Comparison of ENCODE assay signal across 8 cellular contexts in the genomic region with DNA sequence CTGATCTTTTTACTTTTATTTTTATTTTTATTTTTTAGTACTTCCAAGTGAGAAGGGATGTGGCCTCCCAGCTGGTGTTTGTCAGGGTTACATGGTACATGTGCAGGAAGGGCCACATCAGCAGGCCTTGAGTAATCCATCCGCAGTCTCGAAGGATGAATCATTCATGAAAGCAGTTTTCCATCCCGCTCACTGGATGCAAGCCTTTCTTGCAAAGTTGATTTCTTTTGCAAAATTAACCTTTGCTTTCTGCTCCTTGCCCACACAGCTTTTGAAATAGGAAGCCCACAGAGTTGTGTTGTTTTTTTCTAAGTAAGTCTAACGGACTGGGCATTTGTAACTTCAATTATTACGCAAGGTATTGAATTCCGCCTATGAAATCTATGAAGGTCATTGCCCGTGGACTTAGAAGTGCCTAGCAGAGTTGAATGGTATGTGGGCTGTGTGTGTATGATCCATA.
A peak's percentile ranks its signal among the peaks of the same experiment; 100 is the strongest.
DNase-seq lines count a peak whose midpoint lies in the region; ATAC-seq, FAIRE-seq and TF ChIP-seq lines count a peak whose summit lies in the region.

No MANE protein-coding gene starts in this region.

- H3K4me1 Mint-ChIP-seq in activated naive CD8-positive, alpha-beta T cell treated with anti-CD3 and anti-CD28 coated beads, Interleukin-2, amount 50 U/mL, for 24 hours, result peaks cover 55% of the 10 kb centered on the region

- no peak overlapping the region for H3K4me3 ChIP-seq in kidney (ENCODE audit: low read length in 2 of 2)

- H3K4me3 Mint-ChIP-seq in activated naive CD8-positive, alpha-beta T cell treated with anti-CD3 and anti-CD28 coated beads, Interleukin-2, amount 50 U/mL, for 24 hours, result no peak overlapping the region

- intact Hi-C loops in Right ventricle myocardium inferior (cut with DNase I), result no loop called here
- intact Hi-C loops in cardiac septum (cut with DNase I), result no loop called here
- intact Hi-C loops in kidney (cut with DNase I), result no loop called here

- no peak overlapping the region for H3K27ac Mint-ChIP-seq in activated naive CD8-positive, alpha-beta T cell treated with anti-CD3 and anti-CD28 coated beads, Interleukin-2, amount 50 U/mL, for 24 hours

- FAIRE-seq in kidney (lab: Jason Lieb, UNC) (no peak), urothelium cell line (lab: Jason Lieb, UNC) (peak; percentile 5)

- peaks cover 0 to 7% of the 10 kb centered on the region in 2 donors for H3K4me1 ChIP-seq in kidney (ENCODE audit: control insufficient read depth in 1 of 2, insufficient read depth in 1 of 2, low read depth in 1 of 2, low read length in 2 of 2)

- TF ChIP-seq CTCF in kidney (IDR thresholded peaks at IDR 0.05; ENCODE audit: borderline replicate concordance, extremely low read depth, insufficient read depth), result no peak

- peaks cover 22% of the 10 kb centered on the region for H3K9me3 Mint-ChIP-seq in activated naive CD8-positive, alpha-beta T cell treated with anti-CD3 and anti-CD28 coated beads, Interleukin-2, amount 50 U/mL, for 24 hours

- no peaks in the 10 kb centered on the region for H3K27me3 Mint-ChIP-seq in activated naive CD8-positive, alpha-beta T cell treated with anti-CD3 and anti-CD28 coated beads, Interleukin-2, amount 50 U/mL, for 24 hours

- no peak for DNase-seq in Right ventricle myocardium inferior (ENCODE audit: missing footprints)
- DNase-seq in cardiac septum (ENCODE audit: low spot score), result no peak
- no peak for DNase-seq in activated naive CD8-positive, alpha-beta T cell treated with anti-CD3 and anti-CD28 coated beads, Interleukin-2, amount 50 U/mL, for 24 hours
- peak; percentile 86 for DNase-seq in kidney
- DNase-seq in urothelium cell line (ENCODE audit: low spot score), result peak; percentile 92
- DNase-seq in D341Med (ENCODE audit: low spot score), result no peak

- peak; percentile 94 for ATAC-seq in Right ventricle myocardium inferior
- ATAC-seq in activated naive CD8-positive, alpha-beta T cell treated with anti-CD3 and anti-CD28 coated beads, Interleukin-2, amount 50 U/mL, for 24 hours, result peak; percentile 77
- ATAC-seq in HG03442 (IDR thresholded peaks at IDR 0.05; ENCODE audit: unreplicated experiment), result no peak
- ATAC-seq in HG03025 (IDR thresholded peaks at IDR 0.05; ENCODE audit: low FRiP score, unreplicated experiment), result no peak

- no peaks in the 10 kb centered on the region for H3K9me3 ChIP-seq in kidney (ENCODE audit: control insufficient read depth in 1 of 2, low read length in 2 of 2)

- no peak overlapping the region for H3K27ac ChIP-seq in kidney (ENCODE audit: low read depth in 2 of 2, low read length in 2 of 2)

- peaks cover 40% of the 10 kb centered on the region for H3K36me3 Mint-ChIP-seq in activated naive CD8-positive, alpha-beta T cell treated with anti-CD3 and anti-CD28 coated beads, Interleukin-2, amount 50 U/mL, for 24 hours (ENCODE audit: low read depth)

- H3K9ac ChIP-seq in kidney (ENCODE audit: low read length in 2 of 2), result no peak overlapping the region

- H3K36me3 ChIP-seq in kidney (ENCODE audit: control insufficient read depth in 1 of 2, insufficient read depth in 2 of 2, low read length in 2 of 2), result no peaks in the 10 kb centered on the region

Comparison
In these comparisons a context has a peak if more than half of its experiments do, and no peak if none do; other contexts are left out.
1. ATAC-seq: peak in Right ventricle myocardium inferior (single experiment) and activated naive CD8-positive, alpha-beta T cell treated with anti-CD3 and anti-CD28 coated beads, Interleukin-2, amount 50 U/mL, for 24 hours (single experiment); none in HG03442 (single experiment) and HG03025 (single experiment).
2. DNase-seq: peak in kidney (single experiment) and urothelium cell line (single experiment); none in Right ventricle myocardium inferior (single experiment), cardiac septum (single experiment), activated naive CD8-positive, alpha-beta T cell treated with anti-CD3 and anti-CD28 coated beads, Interleukin-2, amount 50 U/mL, for 24 hours (single experiment) and D341Med (single experiment).